ENCODE assay signal across 1 cellular context in genomic region chr22:40044102-40044869, GRCh38.
A peak's percentile ranks its signal among the peaks of the same experiment; 100 is the strongest.
TF ChIP-seq lines count a peak whose summit lies in the region.

No MANE protein-coding gene starts in this region.

TF ChIP-seq in HepG2, 621 proteins besides CTCF, POLR2A, EP300 and RAD21 (continued from another document and continues in another):
- no peak for TF ChIP-seq ZNF704 (CRISPR knock-in tag; IDR thresholded peaks at IDR 0.05; ENCODE audit: borderline replicate concordance)
- no peak for TF ChIP-seq ZNF562 (CRISPR knock-in tag; IDR thresholded peaks at IDR 0.05; ENCODE audit: borderline replicate concordance)
- TF ChIP-seq REST (IDR thresholded peaks at IDR 0.05; ENCODE audit: borderline replicate concordance in 1 of 2, low read depth in 1 of 2, low read length in 2 of 2), result no peak
- TF ChIP-seq MYC (CRISPR knock-in tag; IDR thresholded peaks at IDR 0.05; ENCODE audit: borderline replicate concordance), result no peak
- TF ChIP-seq ZSCAN31 (CRISPR knock-in tag; IDR thresholded peaks at IDR 0.05; ENCODE audit: low read depth), result no peak
- TF ChIP-seq SIN3B (IDR thresholded peaks at IDR 0.05; ENCODE audit: low read length), result no peak
- no peak for TF ChIP-seq ZKSCAN5 (CRISPR knock-in tag; IDR thresholded peaks at IDR 0.05)
- TF ChIP-seq ZFP36L1 (CRISPR knock-in tag; IDR thresholded peaks at IDR 0.05), result no peak
- no peak for TF ChIP-seq ATRX (CRISPR knock-in tag; IDR thresholded peaks at IDR 0.05; ENCODE audit: borderline replicate concordance)
- TF ChIP-seq NCOR1 (IDR thresholded peaks at IDR 0.05; ENCODE audit: borderline replicate concordance, low read length), result peak; percentile 17; the same call in 1 of the 2 replicates
- no peak for TF ChIP-seq ZNF572 (CRISPR knock-in tag; IDR thresholded peaks at IDR 0.05)
- TF ChIP-seq TRIM24 (CRISPR knock-in tag; IDR thresholded peaks at IDR 0.05), result no peak
- peak; percentile 30; the same call in 1 of the 2 replicates for TF ChIP-seq ZNF740 (CRISPR knock-in tag; IDR thresholded peaks at IDR 0.05)
- no peak for TF ChIP-seq SMC3 (IDR thresholded peaks at IDR 0.05; ENCODE audit: low read length)
- no peak for TF ChIP-seq AHR (CRISPR knock-in tag; IDR thresholded peaks at IDR 0.05)
- TF ChIP-seq AGO1 (IDR thresholded peaks at IDR 0.05; ENCODE audit: low read depth, low read length, poor library complexity, severe bottlenecking), result no peak
- TF ChIP-seq ZSCAN9 (CRISPR knock-in tag; IDR thresholded peaks at IDR 0.05; ENCODE audit: borderline replicate concordance), result no peak
- no peak for TF ChIP-seq SNAPC2 (CRISPR knock-in tag; IDR thresholded peaks at IDR 0.05)
- no peak for TF ChIP-seq ZFYVE20 (CRISPR knock-in tag; IDR thresholded peaks at IDR 0.05; ENCODE audit: borderline replicate concordance, low read depth)
- TF ChIP-seq NFAT5 (CRISPR knock-in tag; IDR thresholded peaks at IDR 0.05), result no peak
- no peak for TF ChIP-seq ZNF414 (CRISPR knock-in tag; IDR thresholded peaks at IDR 0.05)
- TF ChIP-seq RFXANK (CRISPR knock-in tag; IDR thresholded peaks at IDR 0.05), result no peak
- TF ChIP-seq SUZ12 (IDR thresholded peaks at IDR 0.05; ENCODE audit: low read depth, low read length), result no peak
- no peak for TF ChIP-seq RCOR2 (CRISPR knock-in tag; IDR thresholded peaks at IDR 0.05)
- TF ChIP-seq ZNF619 (CRISPR knock-in tag; IDR thresholded peaks at IDR 0.05), result no peak
- no peak for TF ChIP-seq KLF15 (CRISPR knock-in tag; IDR thresholded peaks at IDR 0.05; ENCODE audit: borderline replicate concordance)
- no peak for TF ChIP-seq ZNF33B (CRISPR knock-in tag; IDR thresholded peaks at IDR 0.05)
- 0 out of 2 replicates have a peak, but pooled peaks have one; percentile 42 for TF ChIP-seq ZNF546 (CRISPR knock-in tag; conservative IDR thresholded peaks at IDR 0.05)
- TF ChIP-seq ATF4 (CRISPR knock-in tag; IDR thresholded peaks at IDR 0.05), result no peak
- no peak for TF ChIP-seq ZNF326 (CRISPR knock-in tag; IDR thresholded peaks at IDR 0.05; ENCODE audit: borderline replicate concordance)
- TF ChIP-seq ZMYM4 (CRISPR knock-in tag; IDR thresholded peaks at IDR 0.05), result peak; percentile 81
- TF ChIP-seq HOMEZ (CRISPR knock-in tag; IDR thresholded peaks at IDR 0.05; ENCODE audit: low read depth), result peak; percentile 60; the same call in 1 of the 2 replicates
- no peak for TF ChIP-seq MBD4 (IDR thresholded peaks at IDR 0.05; ENCODE audit: borderline replicate concordance, low read length)
- TF ChIP-seq CAMTA2 (CRISPR knock-in tag; IDR thresholded peaks at IDR 0.05; ENCODE audit: borderline replicate concordance), result no peak
- no peak; a peak in 1 of 4 replicates for TF ChIP-seq HMGXB4 (CRISPR knock-in tag; IDR thresholded peaks at IDR 0.05; ENCODE audit: borderline replicate concordance in 1 of 2, low read depth in 1 of 2)
- TF ChIP-seq NFE2L1 (CRISPR knock-in tag; IDR thresholded peaks at IDR 0.05; ENCODE audit: borderline replicate concordance), result no peak
- TF ChIP-seq KMT2B (CRISPR knock-in tag; IDR thresholded peaks at IDR 0.05), result peak; percentile 73
- no peak for TF ChIP-seq IKZF4 (CRISPR knock-in tag; IDR thresholded peaks at IDR 0.05; ENCODE audit: borderline replicate concordance, low read depth, not compliant biosample characterization)
- TF ChIP-seq ZGPAT (CRISPR knock-in tag; IDR thresholded peaks at IDR 0.05), result peak; percentile 65; the same call in 1 of the 2 replicates
- no peak for TF ChIP-seq MTF1 (CRISPR knock-in tag; IDR thresholded peaks at IDR 0.05)
- TF ChIP-seq PHF8 (CRISPR knock-in tag; IDR thresholded peaks at IDR 0.05), result peak; percentile 76; the same call in 1 of the 2 replicates
- no peak for TF ChIP-seq NCOA1 (CRISPR knock-in tag; IDR thresholded peaks at IDR 0.05)
- no peak for TF ChIP-seq MATR3 (CRISPR knock-in tag; IDR thresholded peaks at IDR 0.05)
- TF ChIP-seq ZNF790 (CRISPR knock-in tag; IDR thresholded peaks at IDR 0.05; ENCODE audit: borderline replicate concordance), result no peak
- no peak for TF ChIP-seq THRA (CRISPR knock-in tag; IDR thresholded peaks at IDR 0.05; ENCODE audit: borderline replicate concordance)
- 0 out of 2 replicates have a peak, but pooled peaks have one; percentile 7 for TF ChIP-seq HMG20B (CRISPR knock-in tag; conservative IDR thresholded peaks at IDR 0.05)
- TF ChIP-seq DRAP1 (CRISPR knock-in tag; IDR thresholded peaks at IDR 0.05), result peak; percentile 70; the same call in 1 of the 2 replicates
